Comparison of ENCODE assay signal across 14 cellular contexts in the genomic region with DNA sequence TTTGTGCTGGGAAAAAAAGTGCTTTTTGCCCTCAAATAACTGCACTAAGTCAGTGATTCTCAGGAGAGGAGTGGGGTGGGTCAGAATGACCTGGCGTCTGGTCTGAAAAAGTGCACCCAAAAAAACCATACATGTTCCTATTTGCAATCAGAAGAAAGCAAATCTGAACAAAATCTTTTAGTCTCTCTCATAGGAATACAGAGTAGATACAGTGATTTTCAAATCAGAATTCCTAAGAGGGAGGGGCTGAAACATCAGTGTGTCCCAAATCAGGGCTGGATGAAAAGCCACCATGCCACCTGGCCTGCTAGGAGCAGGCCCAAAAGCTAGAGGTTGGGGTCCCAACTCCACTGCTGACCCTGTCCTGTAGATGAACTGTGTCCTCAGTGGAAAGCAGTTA.
DNase-seq lines count a peak whose midpoint lies in the region; ATAC-seq lines count a peak whose summit lies in the region.
"Had no signal": no experiment of that assay in that cellular context is flagged by ENCODE, and none has a peak within 500 bp of the region (broad histone marks: within the 10 kb centered on the region; RNA-seq: fewer than 3 reads in every experiment).

No MANE protein-coding gene starts in this region.

- no peak overlapping the region for H3K4me3 Mint-ChIP-seq in central memory CD8-positive, alpha-beta T cell
- H3K4me3 Mint-ChIP-seq in naive thymus-derived CD8-positive, alpha-beta T cell = no peak overlapping the region
- no peak overlapping the region for H3K4me3 Mint-ChIP-seq in activated naive CD4-positive, alpha-beta T cell treated with anti-CD3 and anti-CD28 coated beads, Interleukin-2, amount 10 ng/mL, durations not matched to agents 7 days and 5 days

- CTCF ChIA-PET in activated naive CD4-positive, alpha-beta T cell treated with anti-CD3 and anti-CD28 coated beads, Interleukin-2, amount 10 ng/mL, durations not matched to agents 7 days and 5 days (lab: Charles Lee) = interaction anchor here (0.5 to 1.2 kb wide), 2 partner anchors 31 to 38 kb away, joined by 3 to 4 read pairs; no protein-coding TSS in a partner anchor

- H3K4me1 Mint-ChIP-seq in central memory CD8-positive, alpha-beta T cell = peaks cover 87% of the 10 kb centered on the region
- H3K4me1 Mint-ChIP-seq in naive thymus-derived CD8-positive, alpha-beta T cell = peaks cover 49 to 97% (median 79%) of the 10 kb centered on the region in 4 donors
- peaks cover 80% of the 10 kb centered on the region for H3K4me1 Mint-ChIP-seq in activated naive CD4-positive, alpha-beta T cell treated with anti-CD3 and anti-CD28 coated beads, Interleukin-2, amount 10 ng/mL, durations not matched to agents 7 days and 5 days

- H3K4me3 ChIP-seq in right cardiac atrium (ENCODE audit: low read length) = no peak overlapping the region
- H3K4me3 ChIP-seq: ovary had no signal

- no peaks in the 10 kb centered on the region for H3K9me3 ChIP-seq in right cardiac atrium (ENCODE audit: control insufficient read depth, low read length)
- H3K9me3 ChIP-seq: ovary had no signal

- peaks cover 43% of the 10 kb centered on the region for H3K4me1 ChIP-seq in right cardiac atrium (ENCODE audit: control insufficient read depth, insufficient read depth, low read length)

- 93% methylated on average over 1 of the region's 1 CpG for WGBS in right cardiac atrium

- intact Hi-C loops in right cardiac atrium (cut with DNase I) (loop anchor here in 1 of 4 donors (10.0 kb wide), 1 partner anchor 62 kb away; no protein-coding TSS in a partner anchor), cardiac septum (cut with DNase I) (loop anchor here (5.0 kb wide), 1 partner anchor 36 kb away; no protein-coding TSS in a partner anchor)

- peaks cover 14% of the 10 kb centered on the region for H3K36me3 Mint-ChIP-seq in central memory CD8-positive, alpha-beta T cell (ENCODE audit: insufficient read depth)
- peaks cover 0 to 2% (median 0%) of the 10 kb centered on the region in 3 donors for H3K36me3 Mint-ChIP-seq in naive thymus-derived CD8-positive, alpha-beta T cell
- peaks cover 16% of the 10 kb centered on the region for H3K36me3 Mint-ChIP-seq in activated naive CD4-positive, alpha-beta T cell treated with anti-CD3 and anti-CD28 coated beads, Interleukin-2, amount 10 ng/mL, durations not matched to agents 7 days and 5 days

- peak overlapping the region; percentile 77 for H3K27ac ChIP-seq in right cardiac atrium (ENCODE audit: low read length)
- H3K27ac ChIP-seq: ovary had no signal

- DNase-seq in right cardiac atrium (no peak), cardiac septum (ENCODE audit: low spot score) (no peak), foreskin melanocyte (no peak), GM03348 (ENCODE audit: low spot score) (no peak), NAMALWA (ENCODE audit: low spot score) (no peak)
- no peak for DNase-seq in central memory CD8-positive, alpha-beta T cell (ENCODE audit: low spot score in 2 of 2)
- no peak for DNase-seq in naive thymus-derived CD8-positive, alpha-beta T cell
- DNase-seq in activated naive CD4-positive, alpha-beta T cell treated with anti-CD3 and anti-CD28 coated beads, Interleukin-2, amount 10 ng/mL, durations not matched to agents 7 days and 5 days = no peak
- DNase-seq: activated T-cell treated with anti-CD3 and anti-CD28 coated beads for 4 hours, C1 segment of cervical spinal cord, NCI-H1048, NCI-H446, ovary had no signal

- H3K27ac Mint-ChIP-seq in central memory CD8-positive, alpha-beta T cell (ENCODE audit: low read depth) = peak overlapping the region; percentile 82
- H3K27ac Mint-ChIP-seq in naive thymus-derived CD8-positive, alpha-beta T cell = peak overlapping the region in 7 of 10 donors; percentile 14 to 96 (median 58)
- H3K27ac Mint-ChIP-seq in activated naive CD4-positive, alpha-beta T cell treated with anti-CD3 and anti-CD28 coated beads, Interleukin-2, amount 10 ng/mL, durations not matched to agents 7 days and 5 days = no peak overlapping the region

- no peak for ATAC-seq in right cardiac atrium
- no peak for ATAC-seq in central memory CD8-positive, alpha-beta T cell (replicated peaks; ENCODE audit: extremely low read depth, poor library complexity, severe bottlenecking)
- ATAC-seq in naive thymus-derived CD8-positive, alpha-beta T cell = no peak
- ATAC-seq: HCT116 had no signal

- H3K27me3 Mint-ChIP-seq in central memory CD8-positive, alpha-beta T cell = no peaks in the 10 kb centered on the region
- no peaks in the 10 kb centered on the region for H3K27me3 Mint-ChIP-seq in naive thymus-derived CD8-positive, alpha-beta T cell
- H3K27me3 Mint-ChIP-seq in activated naive CD4-positive, alpha-beta T cell treated with anti-CD3 and anti-CD28 coated beads, Interleukin-2, amount 10 ng/mL, durations not matched to agents 7 days and 5 days = no peaks in the 10 kb centered on the region

- no peaks in the 10 kb centered on the region for H3K9me3 Mint-ChIP-seq in central memory CD8-positive, alpha-beta T cell
- no peaks in the 10 kb centered on the region for H3K9me3 Mint-ChIP-seq in naive thymus-derived CD8-positive, alpha-beta T cell
- H3K9me3 Mint-ChIP-seq in activated naive CD4-positive, alpha-beta T cell treated with anti-CD3 and anti-CD28 coated beads, Interleukin-2, amount 10 ng/mL, durations not matched to agents 7 days and 5 days = no peaks in the 10 kb centered on the region

- POLR2A ChIA-PET in naive thymus-derived CD8-positive, alpha-beta T cell (lab: Charles Lee) = no interaction called here

- H3K27me3 ChIP-seq in right cardiac atrium (ENCODE audit: control insufficient read depth, insufficient read depth) = no peaks in the 10 kb centered on the region
- H3K27me3 ChIP-seq: ovary had no signal
